8 cellular contexts compared by ENCODE assay signal in the genomic region with DNA sequence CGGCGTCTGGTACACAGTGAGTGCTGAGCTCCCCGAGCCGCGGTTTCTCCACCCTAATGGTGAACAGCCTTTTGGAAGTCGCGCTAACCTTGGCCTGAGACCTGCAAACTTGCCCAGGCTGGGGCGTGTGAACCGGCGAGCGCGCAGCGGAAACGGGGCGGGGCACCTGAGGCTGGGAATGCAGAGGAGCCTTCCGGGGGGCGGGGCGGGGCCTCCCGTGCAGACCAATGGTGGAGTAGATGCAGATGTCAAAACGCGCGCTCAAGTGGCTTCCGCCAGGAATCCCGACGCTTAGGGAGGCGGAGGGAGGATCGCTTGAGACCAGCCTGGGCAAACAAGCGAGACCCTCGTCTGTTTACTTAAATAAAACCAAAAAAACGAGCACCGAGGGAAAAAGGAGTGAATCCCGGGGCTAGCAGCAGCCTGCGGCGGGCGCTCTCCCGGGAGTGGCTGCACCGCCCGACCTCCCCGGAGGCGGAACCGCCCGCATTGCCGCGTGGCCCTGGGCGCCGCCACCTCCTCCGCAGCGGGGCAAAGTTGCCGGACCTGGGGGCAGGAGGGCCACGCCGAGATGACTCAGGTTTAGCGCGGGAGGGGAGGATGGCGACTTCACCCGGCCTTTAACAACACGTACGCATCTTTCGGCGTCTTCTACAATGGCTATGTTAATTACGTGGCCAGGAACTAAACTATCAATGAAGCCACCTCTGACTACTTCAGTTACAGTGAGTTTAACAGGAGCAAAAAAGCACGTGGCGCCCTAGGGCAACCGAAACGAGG. TPM values are rescaled to one million over a fixed set of nuclear protein-coding genes. Genes with fewer than 3 reads are reported as not detected.
DNase-seq lines count a peak whose midpoint lies in the region; ATAC-seq and TF ChIP-seq lines count a peak whose summit lies in the region.

No MANE protein-coding gene starts in this region.

- H3K36me3 ChIP-seq in adipocyte (ENCODE audit: control insufficient read depth, insufficient read depth, low read length, severe bottlenecking) (no peaks in the 10 kb centered on the region), right atrium auricular region (no peaks in the 10 kb centered on the region), uterus (no peaks in the 10 kb centered on the region)

- ATAC-seq in GM18498 (IDR thresholded peaks at IDR 0.05; ENCODE audit: unreplicated experiment), result peak; percentile 66
- peak; percentile 61 for ATAC-seq in HG02885 (IDR thresholded peaks at IDR 0.05; ENCODE audit: poor library complexity, unreplicated experiment)

- H3K9me3 ChIP-seq in adipocyte (ENCODE audit: control insufficient read depth, low read length) (no peaks in the 10 kb centered on the region), right atrium auricular region (no peaks in the 10 kb centered on the region), uterus (no peaks in the 10 kb centered on the region)

- H3K27me3 ChIP-seq in adipocyte (replicated peaks; ENCODE audit: control insufficient read depth, insufficient read depth, low read length) (no peaks in the 10 kb centered on the region), right atrium auricular region (peaks cover 9 to 12% of the 10 kb centered on the region in 2 donors), uterus (peaks cover 12 to 13% of the 10 kb centered on the region in 2 donors)

- intact Hi-C loops in uterus (cut with DNase I; ENCODE audit: low total_unique reads), result no loop called here

- H3K4me3 ChIP-seq in adipocyte (ENCODE audit: low read length) (peak overlapping the region; percentile 85), right atrium auricular region (peak overlapping the region; percentile 56 to 68), uterus (peak overlapping the region; percentile 42 to 55)

- peak overlapping the region; percentile 77 for H3K9ac ChIP-seq in adipocyte (ENCODE audit: low read length)

- peak; percentile 94 for DNase-seq in NCI-H146 treated with DMSO at 0.1 percent for 48 hours (lab: John Stamatoyannopoulos, UW; ENCODE audit: unreplicated experiment)
- peak; percentile 85 for DNase-seq in T follicular helper cell (ENCODE audit: low read depth)
- peak; percentile 95 for DNase-seq in adipocyte (ENCODE audit: low read depth)
- peak; percentile 90 for DNase-seq in right atrium auricular region (ENCODE audit: low spot score)
- peak; percentile 70 for DNase-seq in putamen (ENCODE audit: low spot score)
- DNase-seq in uterus, result peak; percentile 87 to 89

- peak overlapping the region; percentile 61 to 70 for H3K27ac ChIP-seq in right atrium auricular region
- H3K27ac ChIP-seq in uterus, result peak overlapping the region; percentile 19 to 33

- peaks cover 42% of the 10 kb centered on the region for H3K4me1 ChIP-seq in adipocyte (ENCODE audit: control insufficient read depth, insufficient read depth, low read length)
- peaks cover 0 to 31% of the 10 kb centered on the region in 2 donors for H3K4me1 ChIP-seq in right atrium auricular region
- peaks cover 0 to 19% of the 10 kb centered on the region in 2 donors for H3K4me1 ChIP-seq in uterus

- TF ChIP-seq POLR2A in uterus (IDR thresholded peaks at IDR 0.05), result peak; percentile 19 to 25

- no peak for TF ChIP-seq CTCF in right atrium auricular region (IDR thresholded peaks at IDR 0.05)
- peak in 1 of 4 experiments; percentile 16 for TF ChIP-seq CTCF in uterus (IDR thresholded peaks at IDR 0.05)

RNA-seq across cellular contexts. Expression of a gene that starts 2.2 kb away (rescaled TPM):
- total RNA-seq in right atrium auricular region (under 1 TPM; 0.08 to 0.63 TPM), uterus (10 to 100 TPM in 1 of 4 donors, not detected in 3; 27.2 TPM)

RNA-seq across cellular contexts. Expression of a gene that starts 40.1 kb away (rescaled TPM):
- total RNA-seq in right atrium auricular region (1 to 10 TPM; 4.8 to 5.9 TPM), uterus (10 to 100 TPM in 2 of 4 donors, 1 to 10 TPM in 2; 7.2 to 15.5 (median 11.2) TPM)

Comparison
In these comparisons a context has a peak if more than half of its experiments do, and no peak if none do; other contexts are left out.
1. Peak in every context shown above with its lines: DNase-seq, ATAC-seq, H3K4me3 ChIP-seq and H3K27ac ChIP-seq.